Comparison of ENCODE assay signal across 13 cellular contexts in the genomic region with DNA sequence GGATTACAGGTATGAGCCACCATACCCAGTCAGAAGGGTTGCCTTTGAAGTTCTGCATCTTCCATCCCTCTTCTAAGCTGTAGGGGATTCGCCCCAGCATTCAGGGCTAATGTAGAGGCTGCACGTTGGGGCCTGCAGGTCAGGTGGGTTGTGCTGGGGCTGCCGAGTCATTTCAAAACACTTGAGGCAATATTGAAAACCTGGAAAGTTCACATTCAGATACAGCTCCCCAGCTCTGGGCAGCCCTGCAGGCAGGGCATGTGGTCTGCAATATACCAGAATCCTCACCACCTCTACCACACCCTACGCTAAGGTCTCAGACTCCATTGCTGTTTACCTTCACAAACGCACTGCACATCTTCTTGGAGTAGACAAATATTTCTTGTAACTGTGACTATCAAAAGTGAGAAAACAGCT. TPM values are rescaled to one million over a fixed set of nuclear protein-coding genes. Genes with fewer than 3 reads are reported as not detected.
DNase-seq lines count a peak whose midpoint lies in the region; ATAC-seq, FAIRE-seq and TF ChIP-seq lines count a peak whose summit lies in the region.
"Had no signal": no experiment of that assay in that cellular context is flagged by ENCODE, and none has a peak within 500 bp of the region (broad histone marks: within the 10 kb centered on the region; RNA-seq: fewer than 3 reads in every experiment).

No MANE protein-coding gene starts in this region.

- CTCF ChIA-PET in CD4-positive, alpha-beta T cell (lab: Charles Lee) = interaction anchor here (1.9 kb wide), 1 partner anchor 120 kb away, joined by 4 read pairs; no protein-coding TSS in a partner anchor
- CTCF ChIA-PET in activated CD4-positive, alpha-beta memory T cell treated with anti-CD3 and anti-CD28 coated beads for 36 hours (lab: Charles Lee) = interaction anchor here (1.0 to 1.4 kb wide), 2 partner anchors 21 to 38 kb away, joined by 3 to 5 read pairs; no protein-coding TSS in a partner anchor

- H3K9me3 Mint-ChIP-seq in CD4-positive, alpha-beta T cell = no peaks in the 10 kb centered on the region
- H3K9me3 Mint-ChIP-seq in activated CD4-positive, alpha-beta memory T cell treated with anti-CD3 and anti-CD28 coated beads for 36 hours = no peaks in the 10 kb centered on the region

- H3K9me3 ChIP-seq in CD4-positive, alpha-beta T cell (ENCODE audit: control insufficient read depth, low read length) = no peaks in the 10 kb centered on the region
- H3K9me3 ChIP-seq: neutrophil had no signal

- no peak overlapping the region for H3K4me3 Mint-ChIP-seq in CD4-positive, alpha-beta T cell
- H3K4me3 Mint-ChIP-seq in activated CD4-positive, alpha-beta memory T cell treated with anti-CD3 and anti-CD28 coated beads for 36 hours = peak overlapping the region; percentile 55

- TF ChIP-seq POLR2A in H54 (IDR thresholded peaks at IDR 0.05; ENCODE audit: low read depth, low read length) = no peak

- H3K27ac Mint-ChIP-seq in CD4-positive, alpha-beta T cell = peak overlapping the region; percentile 92
- peak overlapping the region; percentile 93 for H3K27ac Mint-ChIP-seq in activated CD4-positive, alpha-beta memory T cell treated with anti-CD3 and anti-CD28 coated beads for 36 hours

- TF ChIP-seq CTCF in CD4-positive, alpha-beta T cell (IDR thresholded peaks at IDR 0.05) = no peak

- peaks cover 43% of the 10 kb centered on the region for H3K4me1 Mint-ChIP-seq in CD4-positive, alpha-beta T cell (ENCODE audit: low read depth)
- peaks cover 53% of the 10 kb centered on the region for H3K4me1 Mint-ChIP-seq in activated CD4-positive, alpha-beta memory T cell treated with anti-CD3 and anti-CD28 coated beads for 36 hours (ENCODE audit: low read depth)

- intact Hi-C loops in CD4-positive, alpha-beta T cell (cut with DNase I, micrococcal nuclease) = loop anchor here in 1 of 2 experiments (10.0 kb wide), 1 partner anchor 232 kb away; a partner anchor contains a TSS
- intact Hi-C loops in activated CD4-positive, alpha-beta memory T cell treated with anti-CD3 and anti-CD28 coated beads for 36 hours (cut with micrococcal nuclease) = loop anchor here (2.0 kb wide), 4 partner anchors 26 to 226 kb away; a partner anchor contains a TSS

- H3K27me3 ChIP-seq in CD4-positive, alpha-beta T cell (ENCODE audit: control insufficient read depth, insufficient read depth, low read length) = no peaks in the 10 kb centered on the region

- no peak for FAIRE-seq in H54 (lab: Jason Lieb, UNC)

- no peak for DNase-seq in CD4-positive, alpha-beta T cell
- DNase-seq in activated CD4-positive, alpha-beta memory T cell treated with anti-CD3 and anti-CD28 coated beads for 36 hours = peak; percentile 85
- DNase-seq in NCI-H1105 treated with DMSO at 0.1 percent for 48 hours (lab: John Stamatoyannopoulos, UW) = no peak
- DNase-seq in DMS79 (lab: John Stamatoyannopoulos, UW) = no peak
- DNase-seq in H54 (ENCODE audit: insufficient read length, low spot score) = no peak
- no peak for DNase-seq in NCI-H526 treated with DMSO at 0.1 percent for 48 hours (lab: John Stamatoyannopoulos, UW)
- DNase-seq: central memory CD4-positive, alpha-beta T cell; NCI-H1930; T-helper 9 cell had no signal

- H3K27ac ChIP-seq in CD4-positive, alpha-beta T cell (ENCODE audit: low read depth, low read length) = no peak overlapping the region
- H3K27ac ChIP-seq: neutrophil had no signal

- POLR2A ChIA-PET in CD4-positive, alpha-beta T cell (lab: Charles Lee) = interaction anchor here (1.5 to 1.9 kb wide), 2 partner anchors 9 to 230 kb away, joined by 8 to 15 read pairs; a partner anchor contains a TSS
- POLR2A ChIA-PET in activated CD4-positive, alpha-beta memory T cell treated with anti-CD3 and anti-CD28 coated beads for 36 hours (lab: Charles Lee) = no interaction called here

- ATAC-seq in CD4-positive, alpha-beta T cell (ENCODE audit: poor library complexity) = no peak
- ATAC-seq in GM19023 (IDR thresholded peaks at IDR 0.05; ENCODE audit: unreplicated experiment) (peak; percentile 66), HG02884 (IDR thresholded peaks at IDR 0.05; ENCODE audit: unreplicated experiment) (peak; percentile 78)
- ATAC-seq: HCT116 had no signal

- no peaks in the 10 kb centered on the region for H3K36me3 Mint-ChIP-seq in CD4-positive, alpha-beta T cell (ENCODE audit: low read depth)
- H3K36me3 Mint-ChIP-seq in activated CD4-positive, alpha-beta memory T cell treated with anti-CD3 and anti-CD28 coated beads for 36 hours = no peaks in the 10 kb centered on the region

- no peaks in the 10 kb centered on the region for H3K27me3 Mint-ChIP-seq in CD4-positive, alpha-beta T cell
- no peaks in the 10 kb centered on the region for H3K27me3 Mint-ChIP-seq in activated CD4-positive, alpha-beta memory T cell treated with anti-CD3 and anti-CD28 coated beads for 36 hours

RNA-seq across cellular contexts. Expression of a gene that starts 24.6 kb away (rescaled TPM):
- total RNA-seq in CD4-positive, alpha-beta T cell = 1 to 10 TPM; 4.9 to 5.6 TPM
- 10 to 100 TPM; 29.3 to 29.7 TPM for total RNA-seq in activated CD4-positive, alpha-beta memory T cell treated with anti-CD3 and anti-CD28 coated beads for 36 hours

Comparison
In these comparisons a context has a peak if more than half of its experiments do, and no peak if none do; other contexts are left out.
1. RNA of a gene that starts 24.6 kb away (total RNA-seq): 29.3 to 29.7 TPM in activated CD4-positive, alpha-beta memory T cell treated with anti-CD3 and anti-CD28 coated beads for 36 hours; 4.9 to 5.6 TPM in CD4-positive, alpha-beta T cell; every median in the first group is over 4 times any median in the second.